35 cellular contexts compared by ENCODE assay signal in the genomic region with DNA sequence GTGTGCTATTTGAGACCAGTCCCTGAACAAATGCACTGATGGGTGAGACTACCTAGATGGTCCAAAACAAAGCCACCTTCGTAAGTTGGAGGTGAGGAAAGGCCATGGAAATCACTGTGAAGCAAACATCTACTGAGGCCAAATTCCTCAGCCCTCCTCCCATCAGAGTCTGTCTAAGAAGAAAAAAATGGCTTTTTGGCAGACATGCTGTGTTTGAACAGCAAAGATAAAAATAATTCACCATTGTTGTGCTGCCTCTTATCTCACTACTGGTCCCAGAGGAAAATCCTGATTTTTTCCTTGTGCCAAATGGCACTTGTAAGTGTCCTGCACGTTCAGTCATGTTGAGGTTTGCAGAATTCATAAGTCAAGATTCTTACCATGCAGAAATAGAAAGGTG. TPM values are rescaled to one million over a fixed set of nuclear protein-coding genes. Genes with fewer than 3 reads are reported as not detected.
"Had no signal": no experiment of that assay in that cellular context is flagged by ENCODE, and none has a peak within 500 bp of the region (broad histone marks: within the 10 kb centered on the region; RNA-seq: fewer than 3 reads in every experiment).

No MANE protein-coding gene starts in this region.

- H3K27me3 ChIP-seq: breast epithelium, Peyer's patch, SJSA1 had no signal

- H3K4me3 Mint-ChIP-seq: activated B cell treated with CpG ODN at 0.5 μM for 24 hours; activated CD4-positive, alpha-beta memory T cell treated with anti-CD3 and anti-CD28 coated beads, Interleukin-2, amount 10 ng/mL, durations not matched to agents 7 days and 5 days; activated CD8-positive, alpha-beta memory T cell treated with anti-CD3 and anti-CD28 coated beads, Interleukin-2, amount 10 ng/mL, durations not matched to agents 7 days and 5 days; activated naive CD4-positive, alpha-beta T cell treated with anti-CD3 and anti-CD28 coated beads, Interleukin-2, amount 10 ng/mL, durations not matched to agents 7 days and 5 days; activated naive CD8-positive, alpha-beta T cell; activated naive CD8-positive, alpha-beta T cell treated with anti-CD3 and anti-CD28 coated beads, Interleukin-2, amount 50 U/mL, for 24 hours; T-cell; T-helper 17 cell had no signal

- ATAC-seq: activated CD8-positive, alpha-beta memory T cell treated with anti-CD3 and anti-CD28 coated beads, Interleukin-2, amount 10 ng/mL, durations not matched to agents 7 days and 5 days; activated naive CD8-positive, alpha-beta T cell treated with anti-CD3 and anti-CD28 coated beads, Interleukin-2, amount 50 U/mL, for 24 hours; K562; PC-3; T-cell; T-helper 17 cell had no signal

- H3K9me3 ChIP-seq: breast epithelium, Peyer's patch, SJSA1, SK-N-SH had no signal

- H3K36me3 ChIP-seq: breast epithelium, Peyer's patch, SJSA1 had no signal

- H3K9me3 Mint-ChIP-seq: activated B cell treated with CpG ODN at 0.5 μM for 24 hours; activated CD4-positive, alpha-beta memory T cell treated with anti-CD3 and anti-CD28 coated beads, Interleukin-2, amount 10 ng/mL, durations not matched to agents 7 days and 5 days; activated naive CD4-positive, alpha-beta T cell treated with anti-CD3 and anti-CD28 coated beads, Interleukin-2, amount 10 ng/mL, durations not matched to agents 7 days and 5 days; activated naive CD8-positive, alpha-beta T cell treated with anti-CD3 and anti-CD28 coated beads, Interleukin-2, amount 50 U/mL, for 24 hours had no signal

- H3K27me3 Mint-ChIP-seq: activated B cell treated with CpG ODN at 0.5 μM for 24 hours; activated CD4-positive, alpha-beta memory T cell treated with anti-CD3 and anti-CD28 coated beads, Interleukin-2, amount 10 ng/mL, durations not matched to agents 7 days and 5 days; activated CD8-positive, alpha-beta memory T cell treated with anti-CD3 and anti-CD28 coated beads, Interleukin-2, amount 10 ng/mL, durations not matched to agents 7 days and 5 days; activated naive CD4-positive, alpha-beta T cell treated with anti-CD3 and anti-CD28 coated beads, Interleukin-2, amount 10 ng/mL, durations not matched to agents 7 days and 5 days; activated naive CD8-positive, alpha-beta T cell; activated naive CD8-positive, alpha-beta T cell treated with anti-CD3 and anti-CD28 coated beads, Interleukin-2, amount 50 U/mL, for 24 hours; T-cell; T-helper 17 cell had no signal

- H3K27ac Mint-ChIP-seq: activated B cell treated with CpG ODN at 0.5 μM for 24 hours; activated CD4-positive, alpha-beta memory T cell treated with anti-CD3 and anti-CD28 coated beads, Interleukin-2, amount 10 ng/mL, durations not matched to agents 7 days and 5 days; activated CD8-positive, alpha-beta memory T cell treated with anti-CD3 and anti-CD28 coated beads, Interleukin-2, amount 10 ng/mL, durations not matched to agents 7 days and 5 days; activated naive CD4-positive, alpha-beta T cell treated with anti-CD3 and anti-CD28 coated beads, Interleukin-2, amount 10 ng/mL, durations not matched to agents 7 days and 5 days; activated naive CD8-positive, alpha-beta T cell; activated naive CD8-positive, alpha-beta T cell treated with anti-CD3 and anti-CD28 coated beads, Interleukin-2, amount 50 U/mL, for 24 hours; T-cell; T-helper 17 cell had no signal

- FAIRE-seq: K562 had no signal

- H3K4me1 Mint-ChIP-seq: activated B cell treated with CpG ODN at 0.5 μM for 24 hours; activated CD4-positive, alpha-beta memory T cell treated with anti-CD3 and anti-CD28 coated beads, Interleukin-2, amount 10 ng/mL, durations not matched to agents 7 days and 5 days; activated CD8-positive, alpha-beta memory T cell treated with anti-CD3 and anti-CD28 coated beads, Interleukin-2, amount 10 ng/mL, durations not matched to agents 7 days and 5 days; activated naive CD4-positive, alpha-beta T cell treated with anti-CD3 and anti-CD28 coated beads, Interleukin-2, amount 10 ng/mL, durations not matched to agents 7 days and 5 days; activated naive CD8-positive, alpha-beta T cell treated with anti-CD3 and anti-CD28 coated beads, Interleukin-2, amount 50 U/mL, for 24 hours; T-cell; T-helper 17 cell had no signal

- DNase-seq: activated B cell treated with CpG ODN at 0.5 μM for 24 hours; activated CD4-positive, alpha-beta memory T cell treated with anti-CD3 and anti-CD28 coated beads, Interleukin-2, amount 10 ng/mL, durations not matched to agents 7 days and 5 days; activated CD4-positive, alpha-beta T cell treated with anti-CD3 and anti-CD28 coated beads for 4 hours; activated CD4-positive, CD25-positive, alpha-beta regulatory T cell treated with anti-CD3 and anti-CD28 coated beads, Interleukin-2, amount 50 U/mL, for 72 hours; activated CD8-positive, alpha-beta memory T cell treated with anti-CD3 and anti-CD28 coated beads for 24 hours; activated CD8-positive, alpha-beta memory T cell treated with anti-CD3 and anti-CD28 coated beads, Interleukin-2, amount 10 ng/mL, durations not matched to agents 7 days and 5 days; activated CD8-positive, alpha-beta memory T cell treated with anti-CD3 and anti-CD28 coated beads, Interleukin-2, amount 50 U/mL, for 48 hours; activated effector memory CD4-positive, alpha-beta T cell treated with Interleukin-2 at 50 U/mL for 16 hours; activated naive CD4-positive, alpha-beta T cell treated with anti-CD3 and anti-CD28 coated beads, Interleukin-2, amount 10 ng/mL, durations not matched to agents 7 days and 5 days; activated naive CD8-positive, alpha-beta T cell treated with anti-CD3 and anti-CD28 coated beads, Interleukin-2, amount 50 U/mL, for 24 hours; activated T-cell treated with anti-CD3 and anti-CD28 coated beads, Interleukin-2, amount 50 U/mL, for 48 hours; anterior cingulate cortex; caudate nucleus; cerebellar nuclear complex; NCI-H1092 treated with DMSO at 0.1 percent for 48 hours; NCI-H1417 treated with DMSO at 0.1 percent for 48 hours; NCI-H187 treated with DMSO at 0.1 percent for 48 hours; NCI-H2081; NCI-H345; NCI-H526; NCI-H748 treated with DMSO at 0.1 percent for 48 hours; NK-92 treated with Interleukin-12 subunit alpha and Interleukin-12 subunit beta, amount 100 ng/mL, for 24 hours; PC-3; Peyer's patch; RPMI8226; SHP77 treated with DMSO at 0.1 percent for 48 hours; SK-N-SH; T-cell; T-helper 17 cell had no signal

- H3K4me3 ChIP-seq: breast epithelium, K562, Peyer's patch, SJSA1 had no signal

- H3K4me1 ChIP-seq: breast epithelium, Peyer's patch, SJSA1 had no signal

- H3K36me3 Mint-ChIP-seq: activated CD8-positive, alpha-beta memory T cell treated with anti-CD3 and anti-CD28 coated beads, Interleukin-2, amount 10 ng/mL, durations not matched to agents 7 days and 5 days; activated naive CD4-positive, alpha-beta T cell treated with anti-CD3 and anti-CD28 coated beads, Interleukin-2, amount 10 ng/mL, durations not matched to agents 7 days and 5 days; activated naive CD8-positive, alpha-beta T cell; T-cell had no signal

RNA-seq across cellular contexts. Expression of gene MAGEB18, which starts 7.9 kb away (rescaled TPM):
- total RNA-seq: activated B cell treated with CpG ODN at 0.5 μM for 24 hours; activated CD4-positive, alpha-beta memory T cell treated with anti-CD3 and anti-CD28 coated beads, Interleukin-2, amount 10 ng/mL, durations not matched to agents 7 days and 5 days; activated CD8-positive, alpha-beta memory T cell treated with anti-CD3 and anti-CD28 coated beads, Interleukin-2, amount 10 ng/mL, durations not matched to agents 7 days and 5 days; breast epithelium; K562; M059J; NCI-H460; Peyer's patch; SJSA1; T-cell; T-helper 17 cell had no signal

RNA-seq across cellular contexts. Expression of gene MAGEB6B, which starts 14.4 kb away (rescaled TPM):
- total RNA-seq: activated B cell treated with CpG ODN at 0.5 μM for 24 hours; activated CD4-positive, alpha-beta memory T cell treated with anti-CD3 and anti-CD28 coated beads, Interleukin-2, amount 10 ng/mL, durations not matched to agents 7 days and 5 days; activated CD8-positive, alpha-beta memory T cell treated with anti-CD3 and anti-CD28 coated beads, Interleukin-2, amount 10 ng/mL, durations not matched to agents 7 days and 5 days; breast epithelium; K562; M059J; NCI-H460; PC-3; Peyer's patch; SJSA1; T-cell; T-helper 17 cell had no signal

RNA-seq across cellular contexts. Expression of gene MAGEB6, which starts 46.2 kb away (rescaled TPM):
- total RNA-seq: activated B cell treated with CpG ODN at 0.5 μM for 24 hours; activated CD4-positive, alpha-beta memory T cell treated with anti-CD3 and anti-CD28 coated beads, Interleukin-2, amount 10 ng/mL, durations not matched to agents 7 days and 5 days; activated CD8-positive, alpha-beta memory T cell treated with anti-CD3 and anti-CD28 coated beads, Interleukin-2, amount 10 ng/mL, durations not matched to agents 7 days and 5 days; breast epithelium; NCI-H460; PC-3; Peyer's patch; SJSA1; T-cell; T-helper 17 cell had no signal
